Comparison of ENCODE assay signal across 19 cellular contexts in genomic region chr2:239391286-239392071, GRCh38. TPM values are rescaled to one million over a fixed set of nuclear protein-coding genes. Genes with fewer than 3 reads are reported as not detected.
DNase-seq lines count a peak whose midpoint lies in the region; ATAC-seq, FAIRE-seq and TF ChIP-seq lines count a peak whose summit lies in the region.
"Had no signal": no experiment of that assay in that cellular context is flagged by ENCODE, and none has a peak within 500 bp of the region (broad histone marks: within the 10 kb centered on the region; RNA-seq: fewer than 3 reads in every experiment).

No MANE protein-coding gene starts in this region.

- no peaks in the 10 kb centered on the region for H3K9me3 Mint-ChIP-seq in endothelial cell (ENCODE audit: unreplicated experiment)

- CTCF ChIA-PET in SK-N-SH (lab: Yijun Ruan, JAX): interaction anchor here (1.3 kb wide), 1 partner anchor 10 kb away, joined by 3 read pairs; the partner anchor contains the start of gene HDAC4
- CTCF ChIA-PET in HepG2 (lab: Yijun Ruan, JAX; ENCODE audit: low intra/inter-chr PET ratio, low total read pairs): no interaction called here

- intact Hi-C loops in HepG2 (cut with micrococcal nuclease; ENCODE audit: unreplicated experiment): no loop called here

- H3K4me2 ChIP-seq in SK-N-SH: no peak overlapping the region
- no peak overlapping the region for H3K4me2 ChIP-seq in HepG2 (ENCODE audit: low read depth, low read length)
- H3K4me2 ChIP-seq: BLaER1 had no signal

- BruUV-seq in HepG2 (replicated peaks; lab: Mats Ljungman, UMichigan): no TSS peak

- H3K9me3 ChIP-seq in SK-N-SH: no peaks in the 10 kb centered on the region
- H3K9me3 ChIP-seq in Peyer's patch: no peaks in the 10 kb centered on the region
- H3K9me3 ChIP-seq in HepG2 (ENCODE audit: low read length): no peaks in the 10 kb centered on the region

- TF ChIP-seq POLR2A in Peyer's patch (IDR thresholded peaks at IDR 0.05) (no peak), HepG2 (IDR thresholded peaks at IDR 0.05; ENCODE audit: insufficient read depth in 1 of 2, low read depth in 2 of 2, low read length in 2 of 2) (no peak)

- no peaks in the 10 kb centered on the region for H3K36me3 Mint-ChIP-seq in endothelial cell (ENCODE audit: low read depth, unreplicated experiment)

- in situ Hi-C loops in HepG2 (cut with HindIII; ENCODE audit: extremely low pct_ligation_motif_present, low pct_unique_long_range_greater_than_20kb): no loop called here

- TF ChIP-seq EP300 in SK-N-SH (IDR thresholded peaks at IDR 0.05; ENCODE audit: borderline replicate concordance in 1 of 2, low read depth in 1 of 2, low read length in 1 of 2) (no peak), HepG2 (IDR thresholded peaks at IDR 0.05; ENCODE audit: low read depth in 2 of 2, low read length in 2 of 2) (no peak), HepG2 (CRISPR knock-in tag; IDR thresholded peaks at IDR 0.05; ENCODE audit: borderline replicate concordance) (no peak)

- ATAC-seq in SK-N-SH treated with all-trans-retinoic acid at 6 μM for 48 hours (no peak), HepG2 (no peak), GM19467 (IDR thresholded peaks at IDR 0.05; ENCODE audit: unreplicated experiment) (no peak), GM21737 (IDR thresholded peaks at IDR 0.05; ENCODE audit: unreplicated experiment) (no peak)
- ATAC-seq: Panc1 had no signal

- H4K20me1 ChIP-seq in SK-N-SH (ENCODE audit: insufficient read depth): peaks cover 14% of the 10 kb centered on the region; the same call in 1 of the 2 replicates
- peaks cover 43% of the 10 kb centered on the region for H4K20me1 ChIP-seq in HepG2 (ENCODE audit: insufficient read depth, low read length)

- H3K9ac ChIP-seq in SK-N-SH (no peak overlapping the region), HepG2 (ENCODE audit: insufficient read depth, low read depth, low read length) (no peak overlapping the region)
- H3K9ac ChIP-seq: BLaER1 had no signal

- H3K27me3 ChIP-seq in SK-N-SH (ENCODE audit: insufficient read depth) (no peaks in the 10 kb centered on the region), Peyer's patch (no peaks in the 10 kb centered on the region), HepG2 (ENCODE audit: control insufficient read depth in 1 of 2, insufficient read depth in 2 of 2, low read length in 2 of 2) (no peaks in the 10 kb centered on the region)
- H3K27me3 ChIP-seq: BLaER1 had no signal

- peaks cover 24% of the 10 kb centered on the region for H3K79me2 ChIP-seq in SK-N-SH (ENCODE audit: insufficient read depth)
- peaks cover 72% of the 10 kb centered on the region for H3K79me2 ChIP-seq in HepG2 (ENCODE audit: insufficient read depth, low read length)

- no peak overlapping the region for H3K27ac Mint-ChIP-seq in endothelial cell (ENCODE audit: unreplicated experiment)

- H3K27ac ChIP-seq in SK-N-SH (ENCODE audit: low read depth in 2 of 2, low read length in 1 of 2) (no peak overlapping the region; a peak in 1 of 4 replicates), Peyer's patch (no peak overlapping the region), HepG2 (ENCODE audit: extremely low read length, insufficient read depth, low read length) (no peak overlapping the region)
- H3K27ac ChIP-seq: 22Rv1 had no signal

- FAIRE-seq in HepG2 (lab: Jason Lieb, UNC): no peak

- no peaks in the 10 kb centered on the region for H3K36me3 ChIP-seq in SK-N-SH (replicated peaks in 1 of 2; ENCODE audit: control insufficient read depth in 1 of 2, insufficient read depth in 2 of 2, low read length in 1 of 2)
- no peaks in the 10 kb centered on the region for H3K36me3 ChIP-seq in Peyer's patch
- H3K36me3 ChIP-seq in HepG2 (replicated peaks in 1 of 2; ENCODE audit: control insufficient read depth in 1 of 2, insufficient read depth in 2 of 2, low read length in 2 of 2): peaks cover 5% of the 10 kb centered on the region in 2 experiments; a peak in 4 of 5 replicates

- no peaks in the 10 kb centered on the region for H3K9me2 ChIP-seq in SK-N-SH

- H3K4me3 Mint-ChIP-seq in endothelial cell (ENCODE audit: unreplicated experiment): no peak overlapping the region

- 93% methylated on average over 12 of the region's 24 CpGs for WGBS in SK-N-SH (ENCODE audit: low lambda C conversion rate)
- WGBS in HepG2 (ENCODE audit: low lambda C conversion rate): 95% methylated on average over 24 of the region's 24 CpGs

- DNase-seq in SK-N-SH: peak; percentile 16
- DNase-seq in Peyer's patch: peak in 2 of 3 donors; percentile 18 to 29
- no peak for DNase-seq in HepG2 (ENCODE audit: low spot score)
- DNase-seq in retina: peak; percentile 54
- no peak for DNase-seq in endothelial cell (ENCODE audit: low spot score)
- DNase-seq: Karpas-422, MM.1S, NCI-H1105 treated with DMSO at 0.1 percent for 48 hours, NCI-H187, NCI-H2171, NCI-H510A, NCI-H82, SHP77 had no signal

- H2AFZ ChIP-seq in SK-N-SH (ENCODE audit: low read depth) (no peak overlapping the region), HepG2 (ENCODE audit: low read length) (no peak overlapping the region)

- H3K27me3 Mint-ChIP-seq in endothelial cell (ENCODE audit: unreplicated experiment): peaks cover 6% of the 10 kb centered on the region

- POLR2A ChIA-PET in SK-N-SH (lab: Yijun Ruan, JAX): no interaction called here
- POLR2A ChIA-PET in HepG2 (lab: Yijun Ruan, JAX): interaction anchor here (5.1 kb wide), 1 partner anchor 10 kb away, joined by 20 read pairs; the partner anchor contains the start of gene HDAC4

- H3K4me1 ChIP-seq in SK-N-SH (ENCODE audit: control insufficient read depth in 1 of 2, insufficient read depth in 2 of 2, low read depth in 1 of 2, low read length in 1 of 2): peaks cover 0 to 19% of the 10 kb centered on the region in 2 experiments; a peak in 1 of 4 replicates
- peaks cover 0 to 28% (median 0%) of the 10 kb centered on the region in 4 donors for H3K4me1 ChIP-seq in Peyer's patch
- H3K4me1 ChIP-seq in HepG2 (ENCODE audit: insufficient read depth, low read length): peaks cover 10% of the 10 kb centered on the region; the same call in 1 of the 2 replicates

- H3F3A ChIP-seq in SK-N-SH (replicated peaks; ENCODE audit: insufficient read depth): no peaks in the 10 kb centered on the region

- H3K4me3 ChIP-seq in SK-N-SH (ENCODE audit: low read depth in 2 of 2, low read length in 1 of 2) (no peak overlapping the region), Peyer's patch (no peak overlapping the region), HepG2 (replicated peaks in 1 of 3; ENCODE audit: insufficient read depth in 1 of 3, low read depth in 2 of 3, low read length in 3 of 3) (no peak overlapping the region)
- H3K4me3 ChIP-seq: BLaER1 had no signal

- H3K4me1 Mint-ChIP-seq in endothelial cell (ENCODE audit: unreplicated experiment): peaks cover 2% of the 10 kb centered on the region

- TF ChIP-seq RAD21 in SK-N-SH (IDR thresholded peaks at IDR 0.05; ENCODE audit: low read length): no peak
- TF ChIP-seq RAD21 in HepG2 (CRISPR knock-in tag; IDR thresholded peaks at IDR 0.05): no peak

- TF ChIP-seq CTCF in SK-N-SH (IDR thresholded peaks at IDR 0.05) (no peak), Peyer's patch (IDR thresholded peaks at IDR 0.05) (no peak), HepG2 (CRISPR knock-in tag; IDR thresholded peaks at IDR 0.05) (no peak), endothelial cell (IDR thresholded peaks at IDR 0.05; ENCODE audit: unreplicated experiment) (no peak)

TF ChIP-seq in SK-N-SH, 30 proteins besides CTCF, POLR2A, EP300 and RAD21 (continues in another document):
- TF ChIP-seq MAX (IDR thresholded peaks at IDR 0.05; ENCODE audit: low read depth): no peak
- TF ChIP-seq SMC3 (IDR thresholded peaks at IDR 0.05; ENCODE audit: low read depth, low read length): no peak

TF ChIP-seq in SK-N-SH treated with all-trans-retinoic acid at 6 μM for 48 hours, 23 proteins besides CTCF, POLR2A, EP300 and RAD21 (continues in another document):
- TF ChIP-seq GLIS3 (CRISPR knock-in tag; IDR thresholded peaks at IDR 0.05) (no peak), RARB (CRISPR knock-in tag; IDR thresholded peaks at IDR 0.05) (no peak)

TF ChIP-seq in HepG2, 621 proteins besides CTCF, POLR2A, EP300 and RAD21:
- TF ChIP-seq MZF1 (CRISPR knock-in tag; IDR thresholded peaks at IDR 0.05; ENCODE audit: borderline replicate concordance): no peak
- TF ChIP-seq AGO2 (optimal IDR thresholded peaks at IDR 0.05; ENCODE audit: low read depth, low read length): peak; percentile 40

RNA-seq across cellular contexts. Expression of gene HDAC4, which starts 9.3 kb away (rescaled TPM):
- polyA plus RNA-seq in SK-N-SH (2012; rRNA removed) (3.9 and 5.5 TPM in 2 replicates), HepG2 (2011; rRNA removed) (11.5 and 11.9 TPM in 2 replicates)
- 3.1 and 3.9 TPM in 2 replicates for polyA plus RNA-seq in SK-N-SH (2012; cell fraction: cytosol; rRNA removed)
- 16.0 and 17.0 TPM in 2 replicates for polyA plus RNA-seq in SK-N-SH (2012; cell fraction: nucleus; rRNA removed)
- total RNA-seq in Peyer's patch (100 to 1,000 TPM in 3 of 4 donors, 10 to 100 TPM in 1; 28.9 to 198 (median 102) TPM), HepG2 (2016; rRNA removed; fragmentation: Illumina TruSeq; extraction: Trizol) (9.1 and 10.1 TPM in 2 replicates), endothelial cell (ENCODE audit: unreplicated experiment) (26.0 TPM)
- total RNA-seq in HepG2 (2016; cell fraction: cytosol; rRNA removed; fragmentation: Illumina TruSeq; extraction: Trizol; ENCODE audit: low read depth): 19.0 and 23.2 TPM in 2 replicates
- 8.7 and 10.2 TPM in 2 replicates for total RNA-seq in HepG2 (2016; cell fraction: insoluble cytoplasmic fraction; rRNA removed; fragmentation: Illumina TruSeq; extraction: Trizol)
- total RNA-seq in HepG2 (2016; cell fraction: membrane; rRNA removed; fragmentation: Illumina TruSeq; extraction: Trizol): 8.0 and 11.2 TPM in 2 replicates
- 14.9 and 20.4 TPM in 2 replicates for total RNA-seq in HepG2 (2016; cell fraction: nucleus; rRNA removed; fragmentation: Illumina TruSeq; extraction: Trizol)
- 6.8 and 7.6 TPM in 2 replicates for polyA plus RNA-seq in HepG2 (2011; cell fraction: cytosol; rRNA removed)
- 60.5 and 78.4 TPM in 2 replicates for polyA plus RNA-seq in HepG2 (2011; cell fraction: nucleus; rRNA removed)
- 8.7 and 10.7 TPM in 2 replicates for polyA plus RNA-seq in HepG2 (2012)
- 0.57 and 0.92 TPM in 2 replicates for polyA plus RNA-seq in HepG2 (2016; cell fraction: cytosol; fragmentation: Illumina TruSeq; extraction: Trizol; ENCODE audit: low read depth)
- polyA plus RNA-seq in HepG2 (2016; cell fraction: insoluble cytoplasmic fraction; fragmentation: Illumina TruSeq; extraction: Trizol; ENCODE audit: low read depth): 5.1 and 7.0 TPM in 2 replicates
- polyA plus RNA-seq in HepG2 (2016; cell fraction: membrane; fragmentation: Illumina TruSeq; extraction: Trizol; ENCODE audit: low read depth): 1.6 and 2.5 TPM in 2 replicates
- 12.4 and 16.1 TPM in 2 replicates for polyA plus RNA-seq in HepG2 (2016; cell fraction: nucleus; fragmentation: Illumina TruSeq; extraction: Trizol; ENCODE audit: insufficient read depth, low read depth)
- polyA minus RNA-seq in HepG2 (2011; rRNA and poly(A)+ RNA removed; ENCODE audit: low replicate concordance): 27.5 and 29.0 TPM in 2 replicates
- 10.9 and 14.4 TPM in 2 replicates for polyA minus RNA-seq in HepG2 (2011; cell fraction: cytosol; rRNA and poly(A)+ RNA removed)
- polyA minus RNA-seq in HepG2 (2011; cell fraction: nucleus; rRNA and poly(A)+ RNA removed): 64.9 and 80.1 TPM in 2 replicates

Comparison
In these comparisons a context has a peak if more than half of its experiments do, and no peak if none do; other contexts are left out.
1. DNase-seq: peak in SK-N-SH (single experiment), Peyer's patch (2 of 3) and retina (single experiment); none in HepG2 (single experiment) and endothelial cell (single experiment).